Comparison of ENCODE assay signal across 1 cellular context in genomic region chr2:201183373-201183742, GRCh38.
TF ChIP-seq lines count a peak whose summit lies in the region.

No MANE protein-coding gene starts in this region.

TF ChIP-seq in GM23338, 12 proteins besides CTCF, POLR2A, EP300 and RAD21 (continued from another document):
- TF ChIP-seq, protein P1, sequence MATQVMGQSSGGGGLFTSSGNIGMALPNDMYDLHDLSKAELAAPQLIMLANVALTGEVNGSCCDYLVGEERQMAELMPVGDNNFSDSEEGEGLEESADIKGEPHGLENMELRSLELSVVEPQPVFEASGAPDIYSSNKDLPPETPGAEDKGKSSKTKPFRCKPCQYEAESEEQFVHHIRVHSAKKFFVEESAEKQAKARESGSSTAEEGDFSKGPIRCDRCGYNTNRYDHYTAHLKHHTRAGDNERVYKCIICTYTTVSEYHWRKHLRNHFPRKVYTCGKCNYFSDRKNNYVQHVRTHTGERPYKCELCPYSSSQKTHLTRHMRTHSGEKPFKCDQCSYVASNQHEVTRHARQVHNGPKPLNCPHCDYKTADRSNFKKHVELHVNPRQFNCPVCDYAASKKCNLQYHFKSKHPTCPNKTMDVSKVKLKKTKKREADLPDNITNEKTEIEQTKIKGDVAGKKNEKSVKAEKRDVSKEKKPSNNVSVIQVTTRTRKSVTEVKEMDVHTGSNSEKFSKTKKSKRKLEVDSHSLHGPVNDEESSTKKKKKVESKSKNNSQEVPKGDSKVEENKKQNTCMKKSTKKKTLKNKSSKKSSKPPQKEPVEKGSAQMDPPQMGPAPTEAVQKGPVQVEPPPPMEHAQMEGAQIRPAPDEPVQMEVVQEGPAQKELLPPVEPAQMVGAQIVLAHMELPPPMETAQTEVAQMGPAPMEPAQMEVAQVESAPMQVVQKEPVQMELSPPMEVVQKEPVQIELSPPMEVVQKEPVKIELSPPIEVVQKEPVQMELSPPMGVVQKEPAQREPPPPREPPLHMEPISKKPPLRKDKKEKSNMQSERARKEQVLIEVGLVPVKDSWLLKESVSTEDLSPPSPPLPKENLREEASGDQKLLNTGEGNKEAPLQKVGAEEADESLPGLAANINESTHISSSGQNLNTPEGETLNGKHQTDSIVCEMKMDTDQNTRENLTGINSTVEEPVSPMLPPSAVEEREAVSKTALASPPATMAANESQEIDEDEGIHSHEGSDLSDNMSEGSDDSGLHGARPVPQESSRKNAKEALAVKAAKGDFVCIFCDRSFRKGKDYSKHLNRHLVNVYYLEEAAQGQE (IDR thresholded peaks at IDR 0.05; ENCODE audit: unreplicated experiment), result no peak
- no peak for TF ChIP-seq CREB1 (CRISPR knock-in tag; IDR thresholded peaks at IDR 0.05; ENCODE audit: low read depth)
TF ChIP-seq in GM23338: peak in this region for 0.
